36 cellular contexts compared by ENCODE assay signal in genomic region chr1:194776657-194777056, GRCh38.
"Had no signal": no experiment of that assay in that cellular context is flagged by ENCODE, and none has a peak within 500 bp of the region (broad histone marks: within the 10 kb centered on the region; RNA-seq: fewer than 3 reads in every experiment).

No MANE protein-coding gene starts in this region.

- H3K9me3 ChIP-seq: MG63 had no signal

- H3K4me3 ChIP-seq: MG63 had no signal

- H3K36me3 ChIP-seq: MG63 had no signal

- DNase-seq: Karpas-422, Kasumi-1, KBM-7, MG63, MV-4-11, NCI-H1048, NCI-H1092, NCI-H1092 treated with DMSO at 0.1 percent for 48 hours, NCI-H1105, NCI-H1105 treated with DMSO at 0.1 percent for 48 hours, NCI-H1417, NCI-H1417 treated with DMSO at 0.1 percent for 48 hours, NCI-H1436, NCI-H1436 treated with DMSO at 0.1 percent for 48 hours, NCI-H146, NCI-H1694, NCI-H1694 treated with DMSO at 0.1 percent for 48 hours, NCI-H187, NCI-H187 treated with DMSO at 0.1 percent for 48 hours, NCI-H1930, NCI-H2029, NCI-H2029 treated with DMSO at 0.1 percent for 48 hours, NCI-H2081, NCI-H2081 treated with DMSO at 0.1 percent for 48 hours, NCI-H2107, NCI-H2171, NCI-H2171 treated with DMSO at 0.1 percent for 48 hours, NCI-H2227 treated with DMSO at 0.1 percent for 48 hours, NCI-H226, NCI-H345, NCI-H446, NCI-H446 treated with DMSO at 0.1 percent for 48 hours, NCI-H510A, NCI-H510A treated with DMSO at 0.1 percent for 48 hours, NCI-H524, NCI-H524 treated with DMSO at 0.1 percent for 48 hours had no signal
